ENCODE assay signal across 19 cellular contexts in the genomic region with DNA sequence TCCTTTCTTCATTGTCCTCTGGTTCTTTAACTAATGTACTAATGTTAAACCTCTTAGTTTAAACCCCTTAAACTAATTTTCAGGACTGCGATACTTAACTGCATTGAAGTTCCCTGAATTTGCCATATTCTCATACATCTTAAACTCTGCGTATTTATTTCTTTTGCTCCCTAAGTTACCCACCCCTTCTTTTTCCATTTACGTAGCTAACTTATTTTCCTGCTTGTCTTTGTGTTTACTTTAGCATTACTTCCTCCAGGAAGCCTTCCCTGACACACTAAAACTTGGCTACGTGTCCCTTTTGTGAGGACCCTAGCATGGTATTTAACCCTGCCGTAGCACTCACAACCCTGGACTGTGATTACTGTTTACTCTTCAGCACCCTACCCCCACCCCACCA.
"Had no signal": no experiment of that assay in that cellular context is flagged by ENCODE, and none has a peak within 500 bp of the region (broad histone marks: within the 10 kb centered on the region; RNA-seq: fewer than 3 reads in every experiment).

No MANE protein-coding gene starts in this region.

- H3K9me3 ChIP-seq: adrenal gland, ascending aorta, heart right ventricle, left lung, pancreas, transverse colon had no signal

- H3K27me3 ChIP-seq: adrenal gland, ascending aorta, brain microvascular endothelial cell, heart right ventricle, left lung, neutrophil, pancreas, transverse colon had no signal

- H3K27ac Mint-ChIP-seq: activated CD4-positive, alpha-beta memory T cell treated with anti-CD3 and anti-CD28 coated beads for 36 hours; activated T-helper 1 cell treated with anti-CD3 and anti-CD28 coated beads, Interleukin-12 subunit alpha, Interleukin-12 subunit beta, Interleukin-2, Interleukin-4 antibody, amounts not matched to agents 30 ng/mL and 10 ng/mL and 1 ng/mL, durations not matched to agents 14 hours and 24 hours and 36 hours; T-helper 1 cell treated with Interleukin-12 subunit alpha and Interleukin-12 subunit beta and Interleukin-4 antibody, amounts not matched to agents 30 μg/mL and 1 μg/mL, for 36 hours had no signal

- H3K27ac ChIP-seq: adrenal gland, ascending aorta, brain microvascular endothelial cell, epithelial cell of prostate, left lung, neutrophil, pancreas, transverse colon had no signal

- H3K4me1 ChIP-seq: adrenal gland, ascending aorta, left lung, pancreas, transverse colon had no signal

- H3K4me3 Mint-ChIP-seq: activated CD4-positive, alpha-beta memory T cell treated with anti-CD3 and anti-CD28 coated beads for 36 hours; activated T-helper 1 cell treated with anti-CD3 and anti-CD28 coated beads, Interleukin-12 subunit alpha, Interleukin-12 subunit beta, Interleukin-2, Interleukin-4 antibody, amounts not matched to agents 30 ng/mL and 10 ng/mL and 1 ng/mL, durations not matched to agents 14 hours and 24 hours and 36 hours; natural killer cell treated with Interleukin-12 subunit alpha and Interleukin-12 subunit beta and Interleukin-15 and Interleukin-18, amount 100 ng/mL, for 72 hours; T-helper 1 cell treated with Interleukin-12 subunit alpha and Interleukin-12 subunit beta and Interleukin-4 antibody, amounts not matched to agents 30 μg/mL and 1 μg/mL, for 36 hours had no signal

- H3K4me3 ChIP-seq: adrenal gland, ascending aorta, heart right ventricle, left lung, pancreas, transverse colon had no signal

- DNase-seq: activated CD4-positive, alpha-beta memory T cell treated with anti-CD3 and anti-CD28 coated beads for 36 hours; activated CD4-positive, alpha-beta T cell treated with anti-CD3 and anti-CD28 coated beads for 48 hours; activated gamma-delta T cell; activated naive CD4-positive, alpha-beta T cell treated with anti-CD3 and anti-CD28 coated beads, Interleukin-2, amount 50 U/mL, for 16 hours; adrenal gland; brain microvascular endothelial cell; caudate nucleus; heart right ventricle; left lung; pancreas; right cardiac atrium; stimulated activated CD4-positive, alpha-beta T cell treated with anti-CD3 and anti-CD28 coated beads, Interleukin-4, amount 100 ng/mL, for 4 hours; transverse colon had no signal

- H3K27me3 Mint-ChIP-seq: activated CD4-positive, alpha-beta memory T cell treated with anti-CD3 and anti-CD28 coated beads for 36 hours; natural killer cell treated with Interleukin-12 subunit alpha and Interleukin-12 subunit beta and Interleukin-15 and Interleukin-18, amount 100 ng/mL, for 72 hours had no signal

- H3K9me3 Mint-ChIP-seq: activated CD4-positive, alpha-beta memory T cell treated with anti-CD3 and anti-CD28 coated beads for 36 hours; activated T-helper 1 cell treated with anti-CD3 and anti-CD28 coated beads, Interleukin-12 subunit alpha, Interleukin-12 subunit beta, Interleukin-2, Interleukin-4 antibody, amounts not matched to agents 30 ng/mL and 10 ng/mL and 1 ng/mL, durations not matched to agents 14 hours and 24 hours and 36 hours; natural killer cell treated with Interleukin-12 subunit alpha and Interleukin-12 subunit beta and Interleukin-15 and Interleukin-18, amount 100 ng/mL, for 72 hours; T-helper 1 cell treated with Interleukin-12 subunit alpha and Interleukin-12 subunit beta and Interleukin-4 antibody, amounts not matched to agents 30 μg/mL and 1 μg/mL, for 36 hours had no signal

- ATAC-seq: left lung; natural killer cell treated with Interleukin-12 subunit alpha and Interleukin-12 subunit beta and Interleukin-15 and Interleukin-18, amount 100 ng/mL, for 72 hours; pancreas had no signal
